In the genomic region with DNA sequence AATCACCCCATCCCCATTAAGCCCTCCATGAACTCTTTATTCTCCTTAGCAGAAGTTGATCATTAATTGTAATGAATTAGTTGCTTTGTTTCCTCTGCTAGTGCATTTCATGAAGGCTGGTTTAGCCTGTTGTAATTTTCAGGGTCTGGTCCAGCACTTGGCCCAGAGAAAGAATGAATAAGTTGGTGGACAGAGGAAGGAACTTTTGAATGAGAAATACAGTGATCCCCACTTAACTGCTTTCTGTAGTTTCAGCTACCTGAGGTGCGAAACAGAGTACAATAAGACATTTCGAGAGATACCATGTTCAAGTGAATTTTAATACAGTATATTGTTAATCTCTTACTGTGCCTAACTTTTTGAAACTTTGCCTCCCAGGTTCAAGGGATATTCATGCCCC, we compare ENCODE assay signal across 10 cellular contexts. TPM values are rescaled to one million over a fixed set of nuclear protein-coding genes. Genes with fewer than 3 reads are reported as not detected.
A peak's percentile ranks its signal among the peaks of the same experiment; 100 is the strongest.
DNase-seq lines count a peak whose midpoint lies in the region; ATAC-seq and TF ChIP-seq lines count a peak whose summit lies in the region.
"Had no signal": no experiment of that assay in that cellular context is flagged by ENCODE, and none has a peak within 500 bp of the region (broad histone marks: within the 10 kb centered on the region; RNA-seq: fewer than 3 reads in every experiment).

No MANE protein-coding gene starts in this region.

- H3K4me3 ChIP-seq in AG10803 (ENCODE audit: low read length) = peak overlapping the region; percentile 82; the same call in 1 of the 2 replicates
- peak overlapping the region; percentile 73; the same call in 1 of the 2 replicates for H3K4me3 ChIP-seq in HUES64 (ENCODE audit: low read length)
- H3K4me3 ChIP-seq in body of pancreas = no peak overlapping the region
- H3K4me3 ChIP-seq in mucosa of rectum (ENCODE audit: low read length in 2 of 2) = peak overlapping the region in 1 of 2 donors; percentile 90

- H3K27ac ChIP-seq in HUES64 (ENCODE audit: low read depth, low read length) (no peak overlapping the region), body of pancreas (peak overlapping the region in 3 of 4 donors; percentile 92 to 94 (median 94)), mucosa of rectum (ENCODE audit: low read depth in 2 of 2, low read length in 2 of 2) (peak overlapping the region; percentile 38 to 93)

- H3K36me3 ChIP-seq in HUES64 (ENCODE audit: insufficient read depth, low read length) (no peaks in the 10 kb centered on the region), body of pancreas (replicated peaks in 1 of 2; ENCODE audit: insufficient read depth in 1 of 2, low read depth in 2 of 2) (no peaks in the 10 kb centered on the region), mucosa of rectum (ENCODE audit: control insufficient read depth in 2 of 2, insufficient read depth in 2 of 2, low read length in 2 of 2) (no peaks in the 10 kb centered on the region)

- 75% methylated on average over 2 of the region's 2 CpGs for WGBS in HUES64
- 63 to 66% methylated on average over 2 of the region's 2 CpGs for WGBS in body of pancreas, 2 donors

- H3K27me3 ChIP-seq in HUES64 (ENCODE audit: insufficient read depth, low read length) (peaks cover 84% of the 10 kb centered on the region), body of pancreas (no peaks in the 10 kb centered on the region), mucosa of rectum (ENCODE audit: control insufficient read depth in 2 of 2, insufficient read depth in 2 of 2, low read length in 2 of 2) (no peaks in the 10 kb centered on the region)

- no peak overlapping the region for H3K9ac ChIP-seq in HUES64 (ENCODE audit: low read depth, low read length)
- H3K9ac ChIP-seq in mucosa of rectum (ENCODE audit: low read depth in 1 of 2, low read length in 2 of 2) = peak overlapping the region; percentile 5 to 56

- intact Hi-C loops in body of pancreas (cut with DNase I) = no loop called here

- DNase-seq in AG10803 (ENCODE audit: low read depth) (no peak), body of pancreas (peak in 1 of 4 donors; percentile 11), NCI-H128 (lab: John Stamatoyannopoulos, UW; ENCODE audit: unreplicated experiment) (no peak), NCI-H82 (lab: John Stamatoyannopoulos, UW) (no peak), NCI-H187 (lab: John Stamatoyannopoulos, UW) (no peak)
- DNase-seq: GF-D8; stimulated activated CD4-positive, alpha-beta T cell treated with anti-CD3 and anti-CD28 coated beads, Interleukin-2, amount 100 ng/mL, for 24 hours had no signal

- ATAC-seq in body of pancreas (peak; percentile 13), esophagus mucosa (no peak)

- H3K4me1 ChIP-seq in HUES64 (ENCODE audit: insufficient read depth, low read length) (peaks cover 19% of the 10 kb centered on the region; the same call in 1 of the 2 replicates), body of pancreas (peaks cover 46% of the 10 kb centered on the region), mucosa of rectum (ENCODE audit: control insufficient read depth in 2 of 2, insufficient read depth in 2 of 2, low read length in 2 of 2) (peaks cover 15 to 20% of the 10 kb centered on the region in 2 donors)

- H3K9me3 ChIP-seq in HUES64 (ENCODE audit: insufficient read depth, low read depth, low read length) (no peaks in the 10 kb centered on the region), body of pancreas (no peaks in the 10 kb centered on the region), mucosa of rectum (ENCODE audit: control insufficient read depth in 2 of 2, low read length in 2 of 2) (no peaks in the 10 kb centered on the region)

- TF ChIP-seq POLR2A in body of pancreas (IDR thresholded peaks at IDR 0.05) = no peak

- TF ChIP-seq CTCF in AG10803 (conservative IDR thresholded peaks at IDR 0.05; ENCODE audit: low read length) = no peak
- no peak for TF ChIP-seq CTCF in body of pancreas (IDR thresholded peaks at IDR 0.05)

RNA-seq across cellular contexts. Expression of gene SOAT1, which starts 1.8 kb away (rescaled TPM):
- polyA plus RNA-seq in HUES64 (2013, experiment 1 of 2) = 7.9 TPM
- polyA plus RNA-seq in HUES64 (2013, experiment 2 of 2) = 8.3 TPM
- total RNA-seq in body of pancreas (10 to 100 TPM; 19.1 to 25.4 TPM), esophagus mucosa (6.1 TPM)

Comparison
In these comparisons a context has a peak if more than half of its experiments do, and no peak if none do; other contexts are left out.
1. H3K4me3 ChIP-seq: peak in AG10803 (single experiment) and HUES64 (single experiment); none in body of pancreas (0 of 2).